In the genomic region with DNA sequence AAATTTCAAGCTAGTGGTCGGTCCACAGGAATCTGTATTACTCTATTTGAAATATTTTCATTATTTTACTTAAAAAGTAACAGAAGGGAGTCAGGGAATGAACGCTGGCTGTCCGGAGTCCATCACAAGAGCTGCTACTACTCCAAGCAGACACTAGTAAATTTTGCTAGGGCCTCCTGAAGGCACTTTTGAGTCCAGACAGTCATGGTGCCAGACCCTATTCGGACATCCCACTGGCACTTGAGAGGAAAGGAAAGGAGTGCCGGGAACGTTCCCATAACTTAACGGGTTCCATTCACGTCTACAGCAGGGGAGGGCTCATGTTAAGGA, we compare ENCODE assay signal across 8 cellular contexts. TPM values are rescaled to one million over a fixed set of nuclear protein-coding genes. Genes with fewer than 3 reads are reported as not detected.
DNase-seq lines count a peak whose midpoint lies in the region; ATAC-seq, FAIRE-seq and TF ChIP-seq lines count a peak whose summit lies in the region.

No MANE protein-coding gene starts in this region.

- H3K9me3 ChIP-seq in heart right ventricle = no peaks in the 10 kb centered on the region
- H3K9me3 ChIP-seq in SK-N-MC (ENCODE audit: low read depth, low read length) = no peaks in the 10 kb centered on the region
- H3K9me3 ChIP-seq in small intestine (ENCODE audit: control insufficient read depth, low read depth) = no peaks in the 10 kb centered on the region

- no peak for FAIRE-seq in small intestine (lab: Jason Lieb, UNC)

- H3K27ac ChIP-seq in heart right ventricle (peak overlapping the region; percentile 83 to 97 (median 93)), SK-N-MC (peak overlapping the region; percentile 80), small intestine (ENCODE audit: low read depth in 1 of 2, low read length in 1 of 2) (peak overlapping the region; percentile 90 to 92)

- TF ChIP-seq CTCF in heart right ventricle (IDR thresholded peaks at IDR 0.05) = no peak
- no peak for TF ChIP-seq CTCF in foreskin fibroblast (IDR thresholded peaks at IDR 0.05; ENCODE audit: low read depth, low read length)

- ATAC-seq in heart right ventricle = no peak
- ATAC-seq in left cardiac atrium = no peak

- peaks cover 0 to 17% (median 0%) of the 10 kb centered on the region in 9 donors for H3K36me3 ChIP-seq in heart right ventricle
- no peaks in the 10 kb centered on the region; the same call in 1 of the 2 replicates for H3K36me3 ChIP-seq in SK-N-MC (ENCODE audit: insufficient read depth, low read length)
- H3K36me3 ChIP-seq in small intestine (ENCODE audit: control insufficient read depth in 2 of 2, insufficient read depth in 2 of 2, low read length in 2 of 2) = no peaks in the 10 kb centered on the region

- H3K4me1 ChIP-seq in heart right ventricle (peaks cover 6 to 43% (median 30%) of the 10 kb centered on the region in 9 donors), small intestine (ENCODE audit: control insufficient read depth in 2 of 2, insufficient read depth in 1 of 2, low read depth in 1 of 2, low read length in 1 of 2) (peaks cover 3 to 5% of the 10 kb centered on the region in 2 donors)

- in situ Hi-C loops in ACHN (cut with HindIII; ENCODE audit: low pct_ligation_motif_present, low pct_unique_long_range_greater_than_20kb, low sequenced_read_pairs) = no loop called here

- H3K27me3 ChIP-seq in heart right ventricle (no peaks in the 10 kb centered on the region), small intestine (ENCODE audit: control insufficient read depth in 2 of 2, insufficient read depth in 2 of 2, low read length in 2 of 2) (no peaks in the 10 kb centered on the region)

- peak overlapping the region; percentile 62 to 100 (median 96) for H3K4me3 ChIP-seq in heart right ventricle
- H3K4me3 ChIP-seq in SK-N-MC = peak overlapping the region; percentile 88
- peak overlapping the region; percentile 84 to 92 for H3K4me3 ChIP-seq in foreskin fibroblast (ENCODE audit: low read depth in 1 of 2, low read length in 2 of 2)
- H3K4me3 ChIP-seq in small intestine (ENCODE audit: low read depth in 1 of 2, low read length in 2 of 2) = peak overlapping the region in 1 of 2 donors; percentile 71

- DNase-seq in heart right ventricle (no peak), left cardiac atrium (no peak), SK-N-MC (ENCODE audit: low read depth, low spot score) (no peak), foreskin fibroblast (no peak), small intestine (no peak), NCI-H1694 (lab: John Stamatoyannopoulos, UW) (no peak), NCI-H1930 (lab: John Stamatoyannopoulos, UW) (no peak), ACHN (no peak)

- WGBS in heart right ventricle, 2 donors = 14 to 15% methylated on average over 8 of the region's 8 CpGs
- WGBS in small intestine, 3 donors = 7 to 14% (median 8%) methylated on average over 8 of the region's 8 CpGs

- peak overlapping the region; percentile 84 for H3K9ac ChIP-seq in SK-N-MC (ENCODE audit: insufficient read length)

- intact Hi-C loops in heart right ventricle (cut with DNase I) = loop anchor here in 2 of 10 donors (10.0 kb wide), 1 partner anchor 274 kb away; no protein-coding TSS in a partner anchor
- intact Hi-C loops in left cardiac atrium (cut with DNase I) = no loop called here

RNA-seq across cellular contexts. Expression of gene GMCL1, which starts 0.6 kb away (rescaled TPM):
- total RNA-seq in heart right ventricle (1 to 10 TPM; 4.3 to 8.0 (median 5.1) TPM), left cardiac atrium (1 to 10 TPM; 4.8 to 7.1 TPM)
- polyA plus RNA-seq in heart right ventricle (1 to 10 TPM; 2.9 to 3.3 TPM), small intestine (10 to 100 TPM; 13.6 to 18.1 (median 17.3) TPM)
